ENCODE assay signal across 1 cellular context in the genomic region with DNA sequence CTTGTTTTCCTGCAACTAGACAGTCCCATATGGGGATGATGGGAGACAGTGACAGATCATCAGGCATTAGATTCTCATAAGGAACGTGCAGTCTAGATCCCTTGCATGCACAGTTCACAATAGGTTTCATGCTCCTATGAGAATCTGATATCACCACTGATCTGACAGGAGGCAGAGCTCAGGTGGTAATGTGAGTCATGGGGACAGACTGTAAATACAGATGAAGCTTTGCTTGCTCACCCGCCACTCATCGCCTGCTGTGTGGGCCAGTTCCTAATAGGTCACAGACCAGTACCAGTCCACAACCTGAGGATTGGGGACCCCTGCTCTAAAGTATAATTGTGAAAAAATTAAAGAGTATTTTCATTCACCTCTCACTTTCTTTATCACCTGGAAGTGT.
TF ChIP-seq lines count a peak whose summit lies in the region.

No MANE protein-coding gene starts in this region.

TF ChIP-seq in K562, 482 proteins besides CTCF, POLR2A, EP300 and RAD21 (continued from another document):
- TF ChIP-seq, protein P1, sequence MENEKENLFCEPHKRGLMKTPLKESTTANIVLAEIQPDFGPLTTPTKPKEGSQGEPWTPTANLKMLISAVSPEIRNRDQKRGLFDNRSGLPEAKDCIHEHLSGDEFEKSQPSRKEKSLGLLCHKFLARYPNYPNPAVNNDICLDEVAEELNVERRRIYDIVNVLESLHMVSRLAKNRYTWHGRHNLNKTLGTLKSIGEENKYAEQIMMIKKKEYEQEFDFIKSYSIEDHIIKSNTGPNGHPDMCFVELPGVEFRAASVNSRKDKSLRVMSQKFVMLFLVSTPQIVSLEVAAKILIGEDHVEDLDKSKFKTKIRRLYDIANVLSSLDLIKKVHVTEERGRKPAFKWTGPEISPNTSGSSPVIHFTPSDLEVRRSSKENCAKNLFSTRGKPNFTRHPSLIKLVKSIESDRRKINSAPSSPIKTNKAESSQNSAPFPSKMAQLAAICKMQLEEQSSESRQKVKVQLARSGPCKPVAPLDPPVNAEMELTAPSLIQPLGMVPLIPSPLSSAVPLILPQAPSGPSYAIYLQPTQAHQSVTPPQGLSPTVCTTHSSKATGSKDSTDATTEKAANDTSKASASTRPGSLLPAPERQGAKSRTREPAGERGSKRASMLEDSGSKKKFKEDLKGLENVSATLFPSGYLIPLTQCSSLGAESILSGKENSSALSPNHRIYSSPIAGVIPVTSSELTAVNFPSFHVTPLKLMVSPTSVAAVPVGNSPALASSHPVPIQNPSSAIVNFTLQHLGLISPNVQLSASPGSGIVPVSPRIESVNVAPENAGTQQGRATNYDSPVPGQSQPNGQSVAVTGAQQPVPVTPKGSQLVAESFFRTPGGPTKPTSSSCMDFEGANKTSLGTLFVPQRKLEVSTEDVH (IDR thresholded peaks at IDR 0.05; ENCODE audit: low read depth, partially characterized antibody): no peak
- TF ChIP-seq KDM2B (CRISPR knock-in tag; IDR thresholded peaks at IDR 0.05) (no peak), ZNF644 (tag; IDR thresholded peaks at IDR 0.05; ENCODE audit: low read depth) (no peak), ZBTB7A (IDR thresholded peaks at IDR 0.05; ENCODE audit: borderline replicate concordance, control insufficient read depth, low read depth, low read length) (no peak), ZNF175 (CRISPR knock-in tag; IDR thresholded peaks at IDR 0.05; ENCODE audit: low read depth) (no peak), ZNF436 (CRISPR knock-in tag; IDR thresholded peaks at IDR 0.05) (no peak), CBX1 (IDR thresholded peaks at IDR 0.05; ENCODE audit: low read depth) (no peak), MBD2 (IDR thresholded peaks at IDR 0.05; ENCODE audit: borderline replicate concordance, low read depth) (no peak), NFE2 (IDR thresholded peaks at IDR 0.05; ENCODE audit: low read depth) (peak; percentile 34; the same call in 1 of the 2 replicates), ZNF785 (CRISPR knock-in tag; IDR thresholded peaks at IDR 0.05) (no peak), CBFA2T2 (conservative IDR thresholded peaks at IDR 0.05) (no peak), TAF9B (IDR thresholded peaks at IDR 0.05; ENCODE audit: partially characterized antibody) (no peak), DNMT1 (IDR thresholded peaks at IDR 0.05) (no peak), NCOR1 (IDR thresholded peaks at IDR 0.05) (no peak)
- TF ChIP-seq, protein P2, sequence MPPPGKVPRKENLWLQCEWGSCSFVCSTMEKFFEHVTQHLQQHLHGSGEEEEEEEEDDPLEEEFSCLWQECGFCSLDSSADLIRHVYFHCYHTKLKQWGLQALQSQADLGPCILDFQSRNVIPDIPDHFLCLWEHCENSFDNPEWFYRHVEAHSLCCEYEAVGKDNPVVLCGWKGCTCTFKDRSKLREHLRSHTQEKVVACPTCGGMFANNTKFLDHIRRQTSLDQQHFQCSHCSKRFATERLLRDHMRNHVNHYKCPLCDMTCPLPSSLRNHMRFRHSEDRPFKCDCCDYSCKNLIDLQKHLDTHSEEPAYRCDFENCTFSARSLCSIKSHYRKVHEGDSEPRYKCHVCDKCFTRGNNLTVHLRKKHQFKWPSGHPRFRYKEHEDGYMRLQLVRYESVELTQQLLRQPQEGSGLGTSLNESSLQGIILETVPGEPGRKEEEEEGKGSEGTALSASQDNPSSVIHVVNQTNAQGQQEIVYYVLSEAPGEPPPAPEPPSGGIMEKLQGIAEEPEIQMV (tag; conservative IDR thresholded peaks at IDR 0.05; ENCODE audit: low read depth): no peak
- TF ChIP-seq, protein P3, sequence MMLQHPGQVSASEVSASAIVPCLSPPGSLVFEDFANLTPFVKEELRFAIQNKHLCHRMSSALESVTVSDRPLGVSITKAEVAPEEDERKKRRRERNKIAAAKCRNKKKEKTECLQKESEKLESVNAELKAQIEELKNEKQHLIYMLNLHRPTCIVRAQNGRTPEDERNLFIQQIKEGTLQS (IDR thresholded peaks at IDR 0.05): 0 out of 2 replicates have a peak, but pooled peaks have one; percentile 9
- TF ChIP-seq, protein P3 (CRISPR knock-in tag; conservative IDR thresholded peaks at IDR 0.05): no peak
- TF ChIP-seq, protein P4, sequence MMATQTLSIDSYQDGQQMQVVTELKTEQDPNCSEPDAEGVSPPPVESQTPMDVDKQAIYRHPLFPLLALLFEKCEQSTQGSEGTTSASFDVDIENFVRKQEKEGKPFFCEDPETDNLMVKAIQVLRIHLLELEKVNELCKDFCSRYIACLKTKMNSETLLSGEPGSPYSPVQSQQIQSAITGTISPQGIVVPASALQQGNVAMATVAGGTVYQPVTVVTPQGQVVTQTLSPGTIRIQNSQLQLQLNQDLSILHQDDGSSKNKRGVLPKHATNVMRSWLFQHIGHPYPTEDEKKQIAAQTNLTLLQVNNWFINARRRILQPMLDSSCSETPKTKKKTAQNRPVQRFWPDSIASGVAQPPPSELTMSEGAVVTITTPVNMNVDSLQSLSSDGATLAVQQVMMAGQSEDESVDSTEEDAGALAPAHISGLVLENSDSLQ (IDR thresholded peaks at IDR 0.05): peak; percentile 45
- TF ChIP-seq, protein P5, sequence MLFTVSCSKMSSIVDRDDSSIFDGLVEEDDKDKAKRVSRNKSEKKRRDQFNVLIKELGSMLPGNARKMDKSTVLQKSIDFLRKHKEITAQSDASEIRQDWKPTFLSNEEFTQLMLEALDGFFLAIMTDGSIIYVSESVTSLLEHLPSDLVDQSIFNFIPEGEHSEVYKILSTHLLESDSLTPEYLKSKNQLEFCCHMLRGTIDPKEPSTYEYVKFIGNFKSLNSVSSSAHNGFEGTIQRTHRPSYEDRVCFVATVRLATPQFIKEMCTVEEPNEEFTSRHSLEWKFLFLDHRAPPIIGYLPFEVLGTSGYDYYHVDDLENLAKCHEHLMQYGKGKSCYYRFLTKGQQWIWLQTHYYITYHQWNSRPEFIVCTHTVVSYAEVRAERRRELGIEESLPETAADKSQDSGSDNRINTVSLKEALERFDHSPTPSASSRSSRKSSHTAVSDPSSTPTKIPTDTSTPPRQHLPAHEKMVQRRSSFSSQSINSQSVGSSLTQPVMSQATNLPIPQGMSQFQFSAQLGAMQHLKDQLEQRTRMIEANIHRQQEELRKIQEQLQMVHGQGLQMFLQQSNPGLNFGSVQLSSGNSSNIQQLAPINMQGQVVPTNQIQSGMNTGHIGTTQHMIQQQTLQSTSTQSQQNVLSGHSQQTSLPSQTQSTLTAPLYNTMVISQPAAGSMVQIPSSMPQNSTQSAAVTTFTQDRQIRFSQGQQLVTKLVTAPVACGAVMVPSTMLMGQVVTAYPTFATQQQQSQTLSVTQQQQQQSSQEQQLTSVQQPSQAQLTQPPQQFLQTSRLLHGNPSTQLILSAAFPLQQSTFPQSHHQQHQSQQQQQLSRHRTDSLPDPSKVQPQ (CRISPR knock-in tag; IDR thresholded peaks at IDR 0.05; ENCODE audit: borderline replicate concordance): no peak
